Comparison of ENCODE assay signal across 8 cellular contexts in genomic region chr5:173016621-173017046, GRCh38. TPM values are rescaled to one million over a fixed set of nuclear protein-coding genes. Genes with fewer than 3 reads are reported as not detected.
DNase-seq lines count a peak whose midpoint lies in the region; ATAC-seq, FAIRE-seq and TF ChIP-seq lines count a peak whose summit lies in the region.

No MANE protein-coding gene starts in this region.

- H3K36me3 ChIP-seq in GM23338 (ENCODE audit: insufficient read depth) (no peaks in the 10 kb centered on the region), gastroesophageal sphincter (peaks cover 0 to 11% of the 10 kb centered on the region in 2 donors), prostate gland (no peaks in the 10 kb centered on the region)

- H2AFZ ChIP-seq in GM23338: no peak overlapping the region

- H3K36me3 Mint-ChIP-seq in GM23338 (ENCODE audit: low read depth) (peaks cover 19% of the 10 kb centered on the region; the same call in 2 of the 3 replicates), WTC11 (peaks cover 22% of the 10 kb centered on the region)

- no peak overlapping the region for H3K4me3 Mint-ChIP-seq in GM23338
- H3K4me3 Mint-ChIP-seq in WTC11: peak overlapping the region; percentile 3; the same call in 1 of the 2 replicates

- peaks cover 18% of the 10 kb centered on the region for H3K4me1 Mint-ChIP-seq in GM23338
- H3K4me1 Mint-ChIP-seq in WTC11: peaks cover 26% of the 10 kb centered on the region

- DNase-seq in GM23338 (ENCODE audit: low spot score) (peak; percentile 28), WTC11 (ENCODE audit: low spot score) (no peak), prostate gland (ENCODE audit: low spot score) (peak; percentile 30), RCC 7860 (ENCODE audit: low spot score) (no peak), H54 (ENCODE audit: insufficient read length, low spot score) (no peak)
- DNase-seq in stimulated activated CD4-positive, alpha-beta T cell treated with anti-CD3 and anti-CD28 coated beads, Interleukin-1b, Interleukin-23, amount 100 ng/mL, for 48 hours: no peak

- H3K79me2 ChIP-seq in GM23338 (replicated peaks; ENCODE audit: insufficient read depth): peaks cover 70% of the 10 kb centered on the region

- H3K27ac Mint-ChIP-seq in GM23338 (peak overlapping the region; percentile 79), WTC11 (peak overlapping the region; percentile 94)

- H3F3A ChIP-seq in GM23338 (replicated peaks; ENCODE audit: low read depth): no peaks in the 10 kb centered on the region

- H3K9me3 Mint-ChIP-seq in GM23338: no peaks in the 10 kb centered on the region
- no peaks in the 10 kb centered on the region for H3K9me3 Mint-ChIP-seq in WTC11

- peak overlapping the region; percentile 67; the same call in 1 of the 2 replicates for H3K27ac ChIP-seq in GM23338 (ENCODE audit: low read depth)
- H3K27ac ChIP-seq in gastroesophageal sphincter: peak overlapping the region; percentile 59 to 82 (median 80)
- peak overlapping the region; percentile 60 to 81 for H3K27ac ChIP-seq in prostate gland

- H3K9me3 ChIP-seq in gastroesophageal sphincter: no peaks in the 10 kb centered on the region
- H3K9me3 ChIP-seq in prostate gland: no peaks in the 10 kb centered on the region

- peaks cover 22% of the 10 kb centered on the region for H4K20me1 ChIP-seq in GM23338 (replicated peaks; ENCODE audit: insufficient read depth)

- TF ChIP-seq CTCF in GM23338 (conservative IDR thresholded peaks at IDR 0.05; ENCODE audit: low read depth in 2 of 2) (no peak), WTC11 (IDR thresholded peaks at IDR 0.05) (no peak), gastroesophageal sphincter (IDR thresholded peaks at IDR 0.05) (no peak), prostate gland (IDR thresholded peaks at IDR 0.05) (no peak)

- TF ChIP-seq POLR2A in gastroesophageal sphincter (IDR thresholded peaks at IDR 0.05) (no peak), prostate gland (IDR thresholded peaks at IDR 0.05) (no peak), H54 (IDR thresholded peaks at IDR 0.05; ENCODE audit: low read depth, low read length) (no peak)

- H3K9me2 ChIP-seq in GM23338 (ENCODE audit: insufficient read depth): peaks cover 5% of the 10 kb centered on the region; the same call in 1 of the 2 replicates

- 16 to 60% methylated on average over 1 to 4 of the region's 4 CpGs for WGBS in gastroesophageal sphincter (ENCODE audit: low coverage in 1 of 2), 2 donors
- WGBS in prostate gland: 19% methylated on average over 4 of the region's 4 CpGs

- ATAC-seq in GM23338 (peak; percentile 66), WTC11 (peak; percentile 44; the same call in 1 of the 2 replicates), gastroesophageal sphincter (peak; percentile 86), GM21526 (IDR thresholded peaks at IDR 0.05; ENCODE audit: low FRiP score, unreplicated experiment) (no peak)

- no peak for TF ChIP-seq EP300 in gastroesophageal sphincter (IDR thresholded peaks at IDR 0.05)

- intact Hi-C loops in prostate gland (cut with DNase I): loop anchor here (5.0 kb wide), 1 partner anchor 41 kb away; the partner anchor contains the start of gene CREBRF

- H3K4me2 ChIP-seq in GM23338: peak overlapping the region; percentile 44

- POLR2A ChIA-PET in WTC11 (lab: Charles Lee): interaction anchor here (0.8 kb wide), 1 partner anchor 10 kb away, joined by 3 read pairs; no protein-coding TSS in a partner anchor

- peaks cover 9% of the 10 kb centered on the region for H3K4me1 ChIP-seq in GM23338 (ENCODE audit: insufficient read depth)
- peaks cover 5 to 63% (median 12%) of the 10 kb centered on the region in 3 donors for H3K4me1 ChIP-seq in gastroesophageal sphincter
- peaks cover 21% of the 10 kb centered on the region for H3K4me1 ChIP-seq in prostate gland (replicated peaks)

- H3K4me3 ChIP-seq in GM23338: no peak overlapping the region
- H3K4me3 ChIP-seq in gastroesophageal sphincter: no peak overlapping the region
- no peak overlapping the region for H3K4me3 ChIP-seq in prostate gland

- CTCF ChIA-PET in WTC11 (lab: Charles Lee): interaction anchor here (1.0 to 1.4 kb wide), 4 partner anchors 33 to 309 kb away, joined by 4 to 7 read pairs (median 6); partner anchors contain the start of gene BNIP1

- peaks cover 2% of the 10 kb centered on the region for H3K27me3 Mint-ChIP-seq in GM23338 (ENCODE audit: insufficient read depth, low read depth, poor library complexity)
- no peaks in the 10 kb centered on the region for H3K27me3 Mint-ChIP-seq in WTC11 (ENCODE audit: low read depth)

- FAIRE-seq in RCC 7860 (lab: Jason Lieb, UNC) (no peak), H54 (lab: Jason Lieb, UNC) (no peak)

- H3K27me3 ChIP-seq in GM23338 (ENCODE audit: insufficient read depth): no peaks in the 10 kb centered on the region
- no peaks in the 10 kb centered on the region for H3K27me3 ChIP-seq in gastroesophageal sphincter
- H3K27me3 ChIP-seq in prostate gland (replicated peaks; ENCODE audit: insufficient read depth): no peaks in the 10 kb centered on the region

TF ChIP-seq in GM23338, 12 proteins besides CTCF, POLR2A, EP300 and RAD21 (continues in another document):
- no peak for TF ChIP-seq JUNB (IDR thresholded peaks at IDR 0.05; ENCODE audit: unreplicated experiment)
- no peak for TF ChIP-seq ZNF331 (CRISPR knock-in tag; IDR thresholded peaks at IDR 0.05; ENCODE audit: low read depth)
- TF ChIP-seq ZNF114 (CRISPR knock-in tag; IDR thresholded peaks at IDR 0.05): no peak
- TF ChIP-seq REST (IDR thresholded peaks at IDR 0.05; ENCODE audit: unreplicated experiment): no peak

TF ChIP-seq in WTC11, 78 proteins besides CTCF, POLR2A, EP300 and RAD21:
- TF ChIP-seq NR1H2 (CRISPR knock-in tag; IDR thresholded peaks at IDR 0.05): no peak
- TF ChIP-seq RORB (CRISPR knock-in tag; IDR thresholded peaks at IDR 0.05): no peak
- TF ChIP-seq STAT6 (CRISPR knock-in tag; conservative IDR thresholded peaks at IDR 0.05; ENCODE audit: low read depth): no peak

RNA-seq across cellular contexts. Expression of gene ATP6V0E1, which starts 33.1 kb away (rescaled TPM):
- total RNA-seq in GM23338 (2014; rRNA removed; shearing (Covaris generic)): 75.0 and 75.9 TPM in 2 replicates
- 217 and 250 TPM in 2 replicates for polyA plus RNA-seq in GM23338 (2016; fragmentation: Nextera tagmentation; extraction: Ambion mirVana)
- 72.7 to 80.9 TPM (median 77.1 TPM) in 3 replicates for total RNA-seq in WTC11 (2021)
- total RNA-seq in gastroesophageal sphincter: 100 to 1,000 TPM in 3 of 4 donors, 10 to 100 TPM in 1; 94.0 to 163 (median 124) TPM
- 100 to 1,000 TPM; 171 to 232 TPM for total RNA-seq in prostate gland

RNA-seq across cellular contexts. Expression of gene CREBRF, which starts 39.5 kb away (rescaled TPM):
- total RNA-seq in GM23338 (2014; rRNA removed; shearing (Covaris generic)): 3.3 and 3.5 TPM in 2 replicates
- 2.0 TPM in 2 replicates for polyA plus RNA-seq in GM23338 (2016; fragmentation: Nextera tagmentation; extraction: Ambion mirVana)
- total RNA-seq in WTC11 (2021) (5.7 to 7.2 TPM (median 6.3 TPM) in 3 replicates), gastroesophageal sphincter (10 to 100 TPM; 44.2 to 72.7 (median 64.0) TPM), prostate gland (10 to 100 TPM; 21.5 to 52.3 TPM)

RNA-seq across cellular contexts. Expression of gene RPL26L1, which starts 57.4 kb away (rescaled TPM):
- total RNA-seq in GM23338 (2014; rRNA removed; shearing (Covaris generic)): 30.9 and 69.2 TPM in 2 replicates
- 148 and 160 TPM in 2 replicates for polyA plus RNA-seq in GM23338 (2016; fragmentation: Nextera tagmentation; extraction: Ambion mirVana)
- total RNA-seq in WTC11 (2021) (46.2 to 52.2 TPM (median 51.9 TPM) in 3 replicates), gastroesophageal sphincter (10 to 100 TPM; 14.7 to 34.9 (median 22.5) TPM), prostate gland (10 to 100 TPM; 20.4 to 47.6 TPM)

Comparison
In these comparisons a context has a peak if more than half of its experiments do, and no peak if none do; other contexts are left out.
1. DNase-seq: peak in GM23338 (single experiment) and prostate gland (single experiment); none in WTC11 (single experiment), stimulated activated CD4-positive, alpha-beta T cell treated with anti-CD3 and anti-CD28 coated beads, Interleukin-1b, Interleukin-23, amount 100 ng/mL, for 48 hours (single experiment), RCC 7860 (single experiment) and H54 (single experiment).
2. Peak in every context shown above with its lines, with median percentiles within 50 percentile points of each other: H3K27ac ChIP-seq.